In the genomic region with DNA sequence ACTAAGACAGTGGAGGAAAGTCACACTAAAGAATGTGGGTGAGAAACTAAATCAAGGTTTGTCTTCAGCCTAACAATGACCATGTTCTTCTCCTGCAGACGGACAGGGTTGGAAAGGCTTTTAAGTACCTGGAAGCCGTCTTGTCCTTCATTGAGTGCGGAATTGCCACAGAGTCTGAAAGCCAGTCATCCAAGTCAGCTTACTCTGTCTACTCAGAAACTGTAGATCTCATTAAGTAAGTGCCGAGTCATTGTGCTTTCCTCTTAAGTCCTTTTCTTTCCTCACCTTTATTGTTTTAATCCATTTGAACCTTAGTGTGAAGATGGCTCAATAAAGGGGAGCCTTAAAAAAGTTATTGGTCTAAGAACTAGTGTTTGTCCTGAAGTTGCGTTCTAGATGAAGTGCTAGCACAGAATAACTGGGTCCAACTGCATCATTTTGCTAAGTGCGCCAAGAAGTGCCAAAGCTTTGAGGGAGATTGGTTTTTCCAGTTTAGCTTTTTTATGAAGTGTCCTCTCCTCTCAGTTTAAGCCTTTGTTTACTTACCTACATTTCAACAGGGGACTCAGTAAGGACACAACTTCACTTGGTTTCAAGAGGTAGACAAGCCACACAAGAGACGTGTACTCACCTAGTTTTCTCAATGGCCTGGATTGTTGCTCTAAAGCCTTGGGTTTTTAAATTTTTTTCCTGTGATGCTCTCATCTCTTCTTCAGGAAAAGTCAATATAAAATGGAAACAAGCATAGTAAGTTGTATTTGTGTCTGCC, we compare ENCODE assay signal across 1 cellular context.
TF ChIP-seq lines count a peak whose summit lies in the region.

No MANE protein-coding gene starts in this region.

TF ChIP-seq in K562, 482 proteins besides CTCF, POLR2A, EP300 and RAD21:
- TF ChIP-seq KAT2B (IDR thresholded peaks at IDR 0.05; ENCODE audit: low read depth, low read length), result no peak
- peak; percentile 79 for TF ChIP-seq C11orf30 (IDR thresholded peaks at IDR 0.05; ENCODE audit: low read depth)
- TF ChIP-seq, protein P1, sequence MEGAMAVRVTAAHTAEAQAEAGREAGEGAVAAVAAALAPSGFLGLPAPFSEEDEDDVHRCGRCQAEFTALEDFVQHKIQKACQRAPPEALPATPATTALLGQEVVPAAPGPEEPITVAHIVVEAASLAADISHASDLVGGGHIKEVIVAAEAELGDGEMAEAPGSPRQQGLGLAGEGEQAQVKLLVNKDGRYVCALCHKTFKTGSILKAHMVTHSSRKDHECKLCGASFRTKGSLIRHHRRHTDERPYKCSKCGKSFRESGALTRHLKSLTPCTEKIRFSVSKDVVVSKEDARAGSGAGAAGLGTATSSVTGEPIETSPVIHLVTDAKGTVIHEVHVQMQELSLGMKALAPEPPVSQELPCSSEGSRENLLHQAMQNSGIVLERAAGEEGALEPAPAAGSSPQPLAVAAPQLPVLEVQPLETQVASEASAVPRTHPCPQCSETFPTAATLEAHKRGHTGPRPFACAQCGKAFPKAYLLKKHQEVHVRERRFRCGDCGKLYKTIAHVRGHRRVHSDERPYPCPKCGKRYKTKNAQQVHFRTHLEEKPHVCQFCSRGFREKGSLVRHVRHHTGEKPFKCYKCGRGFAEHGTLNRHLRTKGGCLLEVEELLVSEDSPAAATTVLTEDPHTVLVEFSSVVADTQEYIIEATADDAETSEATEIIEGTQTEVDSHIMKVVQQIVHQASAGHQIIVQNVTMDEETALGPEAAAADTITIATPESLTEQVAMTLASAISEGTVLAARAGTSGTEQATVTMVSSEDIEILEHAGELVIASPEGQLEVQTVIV (CRISPR knock-in tag; IDR thresholded peaks at IDR 0.05; ENCODE audit: borderline replicate concordance), result no peak
- TF ChIP-seq MAFF (IDR thresholded peaks at IDR 0.05; ENCODE audit: low read length), result peak; percentile 66
- TF ChIP-seq MCM5 (IDR thresholded peaks at IDR 0.05; ENCODE audit: low read depth), result no peak
- TF ChIP-seq NFE2L1 (tag; IDR thresholded peaks at IDR 0.05; ENCODE audit: borderline replicate concordance, low read depth), result peak; percentile 74
- TF ChIP-seq ZNF316 (IDR thresholded peaks at IDR 0.05), result peak; percentile 91
- peak; percentile 89 for TF ChIP-seq MAFG (tag; conservative IDR thresholded peaks at IDR 0.05)
- TF ChIP-seq HEY1 (CRISPR knock-in tag; IDR thresholded peaks at IDR 0.05; ENCODE audit: borderline replicate concordance), result no peak
- peak; percentile 73 for TF ChIP-seq NFE2 (IDR thresholded peaks at IDR 0.05; ENCODE audit: low read depth)
